1 cellular context compared by ENCODE assay signal in genomic region chr4:15110120-15110571, GRCh38.
TF ChIP-seq lines count a peak whose summit lies in the region.

No MANE protein-coding gene starts in this region.

TF ChIP-seq in liver, 16 proteins besides CTCF, POLR2A, EP300 and RAD21 (continued from another document):
- TF ChIP-seq SP1 (IDR thresholded peaks at IDR 0.05) = peak; percentile 42
